ENCODE assay signal across 2 cellular contexts in genomic region chr12:100988278-100988625, GRCh38.
TF ChIP-seq lines count a peak whose summit lies in the region.

No MANE protein-coding gene starts in this region.

TF ChIP-seq in IMR-90, 13 proteins besides CTCF, POLR2A, EP300 and RAD21:
- TF ChIP-seq CEBPB (IDR thresholded peaks at IDR 0.05; ENCODE audit: low read depth, low read length) (no peak), MXI1 (IDR thresholded peaks at IDR 0.05; ENCODE audit: borderline replicate concordance, low read depth, low read length) (no peak), RCOR1 (IDR thresholded peaks at IDR 0.05; ENCODE audit: insufficient replicate concordance, low read length) (no peak), BHLHE40 (IDR thresholded peaks at IDR 0.05; ENCODE audit: low read depth, low read length) (no peak)

TF ChIP-seq in GM12878, 131 proteins besides CTCF, POLR2A, EP300 and RAD21:
- TF ChIP-seq BACH1 (IDR thresholded peaks at IDR 0.05; ENCODE audit: borderline replicate concordance), result no peak
